17 cellular contexts compared by ENCODE assay signal in the genomic region with DNA sequence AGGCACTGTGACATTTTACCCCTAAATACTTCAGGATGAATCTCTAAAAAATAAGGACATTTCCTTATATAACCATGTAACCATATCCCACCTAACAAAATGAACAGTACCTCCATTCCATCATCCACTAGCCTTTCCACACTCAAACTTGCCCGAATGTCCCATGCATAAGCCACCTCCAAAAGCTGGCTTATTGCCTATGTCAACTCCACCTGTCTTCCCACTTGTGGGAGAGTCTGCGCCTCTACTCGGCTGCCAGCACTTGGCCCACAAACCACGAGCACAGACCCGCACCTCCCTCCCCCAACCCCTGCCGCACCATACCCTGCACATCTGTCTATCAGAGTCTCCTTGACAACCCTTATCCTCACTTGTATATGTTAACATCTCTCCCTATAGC.
"Had no signal": no experiment of that assay in that cellular context is flagged by ENCODE, and none has a peak within 500 bp of the region (broad histone marks: within the 10 kb centered on the region; RNA-seq: fewer than 3 reads in every experiment).

No MANE protein-coding gene starts in this region.

- H3K36me3 ChIP-seq: lower lobe of right lung, pancreas, right lobe of liver had no signal

- H3K27ac ChIP-seq: coronary artery, foreskin keratinocyte, left ventricle myocardium inferior, lower lobe of right lung, pancreas, right lobe of liver, spleen had no signal

- H3K4me1 ChIP-seq: foreskin keratinocyte, left ventricle myocardium inferior, lower lobe of right lung, pancreas, right lobe of liver, spleen had no signal

- H3K27me3 ChIP-seq: foreskin keratinocyte, pancreas, right lobe of liver, spleen had no signal

- ATAC-seq: foreskin keratinocyte, lower lobe of right lung, pancreas, right lobe of liver had no signal

- H3K4me3 ChIP-seq: coronary artery, left ventricle myocardium inferior, lower lobe of right lung, pancreas, right lobe of liver, spleen had no signal

- H3K9me3 ChIP-seq: left ventricle myocardium inferior, lower lobe of right lung, pancreas, right lobe of liver, spleen had no signal

- DNase-seq: effector CD4-positive, alpha-beta T cell; endodermal cell; erythroblast; foreskin keratinocyte; immature natural killer cell; left ventricle myocardium inferior; lower lobe of right lung; naive B cell; occipital lobe; pancreas; right lobe of liver; spleen; stimulated activated CD4-positive, alpha-beta T cell treated with anti-CD3 and anti-CD28 coated beads, Interleukin-15, amount 100 ng/mL, for 24 hours; stimulated activated CD4-positive, alpha-beta T cell treated with anti-CD3 and anti-CD28 coated beads, Interleukin-1b, Interleukin-23, amount 100 ng/mL, for 48 hours; stimulated activated CD4-positive, alpha-beta T cell treated with anti-CD3 and anti-CD28 coated beads, Interleukin-4, amount 100 ng/mL, for 4 hours; stimulated activated naive CD4-positive, alpha-beta T cell treated with Interleukin-2 at 50 U/mL for 16 hours had no signal
